ENCODE assay signal across 9 cellular contexts in the genomic region with DNA sequence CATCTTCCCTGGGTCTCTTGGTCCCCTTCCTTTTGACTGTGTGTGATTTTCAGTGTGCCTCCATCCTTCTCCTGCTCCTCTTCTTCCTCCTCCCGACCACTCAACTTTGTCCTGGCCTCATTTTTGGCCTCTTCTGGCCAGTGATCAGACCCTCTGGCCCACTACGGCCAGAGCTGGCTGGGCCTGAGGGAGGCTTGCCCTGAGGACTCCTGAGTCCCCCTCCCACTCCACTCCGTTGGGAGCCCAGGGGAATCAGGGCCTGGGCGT. TPM values are rescaled to one million over a fixed set of nuclear protein-coding genes. Genes with fewer than 3 reads are reported as not detected.
DNase-seq lines count a peak whose midpoint lies in the region; ATAC-seq, FAIRE-seq and TF ChIP-seq lines count a peak whose summit lies in the region.
"Had no signal": no experiment of that assay in that cellular context is flagged by ENCODE, and none has a peak within 500 bp of the region (broad histone marks: within the 10 kb centered on the region; RNA-seq: fewer than 3 reads in every experiment).

No MANE protein-coding gene starts in this region.

- H4K5ac ChIP-seq in H1 (ENCODE audit: insufficient read length, low read depth, low read length): peak overlapping the region; percentile 60

- H3K4me1 ChIP-seq in BLaER1 (peaks cover 92% of the 10 kb centered on the region), NT2/D1 (ENCODE audit: insufficient read depth, insufficient read length) (peaks cover 27% of the 10 kb centered on the region), H1 (replicated peaks in 1 of 4; ENCODE audit: control insufficient read depth in 3 of 4, insufficient read depth in 4 of 4, low read length in 3 of 4) (peaks cover 12 to 52% (median 37%) of the 10 kb centered on the region in 4 experiments), neural progenitor cell (peaks cover 53% of the 10 kb centered on the region)

- DNase-seq in NT2/D1 (ENCODE audit: low read depth, low spot score) (no peak), H1 (ENCODE audit: low read depth in 1 of 2, low spot score in 2 of 2) (no peak), neural progenitor cell (ENCODE audit: low spot score) (no peak), NCI-H2171 treated with DMSO at 0.1 percent for 48 hours (lab: John Stamatoyannopoulos, UW) (no peak), NCI-H187 (lab: John Stamatoyannopoulos, UW) (no peak)
- no peak for DNase-seq in activated CD4-positive, CD25-positive, alpha-beta regulatory T cell treated with anti-CD3 and anti-CD28 coated beads, Interleukin-2, amount 50 U/mL, for 72 hours

- peaks cover 38% of the 10 kb centered on the region for H3K23me2 ChIP-seq in H1 (ENCODE audit: low read depth, low read length)

- H3K27ac ChIP-seq in BLaER1: peak overlapping the region; percentile 85
- H3K27ac ChIP-seq in H1 (ENCODE audit: low read depth, low read length): peak overlapping the region; percentile 64
- peak overlapping the region; percentile 91 for H3K27ac ChIP-seq in neural progenitor cell

- H2BK12ac ChIP-seq in H1 (ENCODE audit: low read depth, low read length): peak overlapping the region; percentile 65

- no peak overlapping the region for H3K14ac ChIP-seq in H1 (ENCODE audit: insufficient read length)

- peaks cover 3% of the 10 kb centered on the region for H3K36me3 Mint-ChIP-seq in neural progenitor cell

- H3K79me1 ChIP-seq in H1 (ENCODE audit: low read depth, low read length): peaks cover 11% of the 10 kb centered on the region; the same call in 1 of the 2 replicates

- peak overlapping the region; percentile 97 for H3K4me3 Mint-ChIP-seq in neural progenitor cell

- H3K4me3 ChIP-seq in BLaER1: peak overlapping the region; percentile 73
- peak overlapping the region; percentile 55 for H3K4me3 ChIP-seq in NT2/D1 (ENCODE audit: insufficient read length, low read depth)
- peak overlapping the region; percentile 57 to 86 (median 80) for H3K4me3 ChIP-seq in H1 (ENCODE audit: extremely low read depth in 1 of 4, insufficient read depth in 2 of 4, low read depth in 3 of 4, low read length in 4 of 4)
- peak overlapping the region; percentile 74 for H3K4me3 ChIP-seq in neural progenitor cell

- peaks cover 33% of the 10 kb centered on the region for H4K20me1 ChIP-seq in BLaER1
- H4K20me1 ChIP-seq in H1 (replicated peaks in 1 of 2; ENCODE audit: control insufficient read depth in 1 of 2, insufficient read depth in 2 of 2, low read length in 2 of 2): peaks cover 0 to 11% of the 10 kb centered on the region in 2 experiments
- H4K20me1 ChIP-seq in neural progenitor cell (ENCODE audit: low read depth): peaks cover 48% of the 10 kb centered on the region

- H2AFZ ChIP-seq in H1 (ENCODE audit: low read length) (no peak overlapping the region), neural progenitor cell (replicated peaks) (no peak overlapping the region)

- peak overlapping the region; percentile 4 for H4K91ac ChIP-seq in H1 (replicated peaks; ENCODE audit: insufficient read length, low read length)

- peak overlapping the region; percentile 87; the same call in 1 of the 2 replicates for H2BK20ac ChIP-seq in H1 (ENCODE audit: low read length)

- POLR2A ChIA-PET in H1 (lab: Charles Lee; ENCODE audit: partially characterized antibody): interaction anchor here (1.0 to 19.5 kb wide), 15 partner anchors 10 to 289 kb away, joined by 3 to 452 read pairs (median 5); a partner anchor contains a TSS

- FAIRE-seq in H1 (lab: Jason Lieb, UNC): no peak

- H3K9ac ChIP-seq in BLaER1 (peak overlapping the region; percentile 81), NT2/D1 (ENCODE audit: insufficient read length, low read depth) (peak overlapping the region; percentile 90), H1 (replicated peaks in 1 of 4; ENCODE audit: extremely low read depth in 1 of 4, low read depth in 3 of 4, low read length in 3 of 4) (peak overlapping the region; percentile 55 to 69 (median 66)), neural progenitor cell (peak overlapping the region; percentile 77)

- no peaks in the 10 kb centered on the region for H3K9me3 Mint-ChIP-seq in neural progenitor cell

- peak overlapping the region; percentile 72 for H3K56ac ChIP-seq in H1 (replicated peaks; ENCODE audit: insufficient read length, low read depth, low read length)

- H3K27me3 ChIP-seq in BLaER1: no peaks in the 10 kb centered on the region
- H3K27me3 ChIP-seq in NT2/D1 (ENCODE audit: insufficient read depth, insufficient read length): no peaks in the 10 kb centered on the region
- no peaks in the 10 kb centered on the region for H3K27me3 ChIP-seq in H1 (replicated peaks in 1 of 4; ENCODE audit: control insufficient read depth in 3 of 4, extremely low read depth in 1 of 4, insufficient read depth in 3 of 4, low read length in 3 of 4)
- no peaks in the 10 kb centered on the region for H3K27me3 ChIP-seq in neural progenitor cell

- peaks cover 74% of the 10 kb centered on the region for H3K4me1 Mint-ChIP-seq in neural progenitor cell

- H4K8ac ChIP-seq in H1 (ENCODE audit: extremely low read depth, insufficient read depth, low read length): no peak overlapping the region

- H3K4me2 ChIP-seq in BLaER1 (peak overlapping the region; percentile 96), H1 (ENCODE audit: insufficient read depth in 1 of 2, low read depth in 2 of 2, low read length in 2 of 2) (peak overlapping the region; percentile 92 to 94), neural progenitor cell (peak overlapping the region; percentile 99)

- TF ChIP-seq RAD21 in H1 (IDR thresholded peaks at IDR 0.05 in 1 of 2, conservative IDR thresholded peaks at IDR 0.05 in 1 of 2; ENCODE audit: low read depth in 2 of 2, low read length in 2 of 2): no peak

- 0 out of 2 replicates have a peak overlapping the region, but pooled peaks have one; percentile 57 for H2AK5ac ChIP-seq in H1 (ENCODE audit: low read depth, low read length)

- H3K36me3 ChIP-seq in BLaER1: peaks cover under 1% of the 10 kb centered on the region; the same call in 1 of the 2 replicates
- H3K36me3 ChIP-seq in NT2/D1 (ENCODE audit: insufficient read depth, insufficient read length, low read length): peaks cover 5% of the 10 kb centered on the region
- no peaks in the 10 kb centered on the region for H3K36me3 ChIP-seq in H1 (ENCODE audit: control insufficient read depth in 2 of 4, insufficient read depth in 4 of 4, low read length in 3 of 4)
- peaks cover 4% of the 10 kb centered on the region for H3K36me3 ChIP-seq in neural progenitor cell

- TF ChIP-seq CTCF in H1 (IDR thresholded peaks at IDR 0.05; ENCODE audit: control extremely low read depth in 1 of 3, insufficient read depth in 1 of 3, low read depth in 1 of 3, low read length in 3 of 3): no peak
- TF ChIP-seq CTCF in neural progenitor cell (IDR thresholded peaks at IDR 0.05): no peak

- TF ChIP-seq EP300 in H1 (IDR thresholded peaks at IDR 0.05; ENCODE audit: borderline replicate concordance in 1 of 2, low read depth in 2 of 2, low read length in 2 of 2): no peak

- H3K4ac ChIP-seq in H1 (replicated peaks; ENCODE audit: insufficient read length, low read depth, low read length): peak overlapping the region; percentile 91

- no peak for ATAC-seq in HG03354 (IDR thresholded peaks at IDR 0.05; ENCODE audit: poor library complexity, severe bottlenecking, unreplicated experiment)

- TF ChIP-seq POLR2A in H1 (IDR thresholded peaks at IDR 0.05; ENCODE audit: control extremely low read depth in 1 of 2, low read depth in 2 of 2, low read length in 2 of 2): no peak; a peak in 1 of 3 replicates

- no peaks in the 10 kb centered on the region for H3K9me3 ChIP-seq in BLaER1
- H3K9me3 ChIP-seq in NT2/D1 (ENCODE audit: insufficient read depth, low read length): no peaks in the 10 kb centered on the region
- no peaks in the 10 kb centered on the region for H3K9me3 ChIP-seq in H1 (ENCODE audit: insufficient read depth in 2 of 2, low read depth in 1 of 2, low read length in 1 of 2)
- H3K9me3 ChIP-seq in neural progenitor cell (ENCODE audit: low read depth): no peaks in the 10 kb centered on the region

- peak overlapping the region; percentile 96 for H2BK5ac ChIP-seq in H1 (ENCODE audit: low read depth, low read length)

- no peak overlapping the region for H3K23ac ChIP-seq in H1 (ENCODE audit: insufficient read length)

- H3F3A ChIP-seq in neural progenitor cell (ENCODE audit: low read depth): peaks cover 81% of the 10 kb centered on the region

- H3K27me3 Mint-ChIP-seq in neural progenitor cell (ENCODE audit: insufficient read depth, low read depth): peaks cover 16% of the 10 kb centered on the region

- 16% methylated on average over 4 of the region's 4 CpGs; no CpG with 5 or more reads in 1 of the 2 experiments for WGBS in H1 (ENCODE audit: extremely low coverage in 1 of 2, insufficient coverage in 1 of 2, insufficient read length in 1 of 2, insufficient replicate concordance in 2 of 2, low coverage in 1 of 2, low lambda C conversion rate in 2 of 2, missing lambda C conversion rate in 1 of 2), 2 experiments

- CTCF ChIA-PET in H1 (lab: Charles Lee; ENCODE audit: partially characterized antibody): interaction anchor here (1.0 to 29.0 kb wide), 11 partner anchors 8 to 204 kb away, joined by 3 to 610 read pairs (median 13); a partner anchor contains a TSS

- peak overlapping the region; percentile 98 for H3K27ac Mint-ChIP-seq in neural progenitor cell

- peak overlapping the region; percentile 63 for H3K18ac ChIP-seq in H1 (ENCODE audit: extremely low read depth, low read length)

- H2BK120ac ChIP-seq in H1 (replicated peaks; ENCODE audit: low read depth, low read length): peak overlapping the region; percentile 2

- peak overlapping the region; percentile 24; the same call in 1 of the 2 replicates for H2BK15ac ChIP-seq in H1 (ENCODE audit: low read length)

- peaks cover 5 to 57% of the 10 kb centered on the region in 2 experiments for H3K79me2 ChIP-seq in H1 (ENCODE audit: control insufficient read depth in 1 of 2, insufficient read depth in 2 of 2, low read length in 2 of 2)
- H3K79me2 ChIP-seq in neural progenitor cell (ENCODE audit: low read depth): peaks cover 76% of the 10 kb centered on the region

RNA-seq across cellular contexts. Expression of a gene that starts 0.9 kb away (rescaled TPM):
- 181 and 182 TPM in 2 replicates for total RNA-seq in H1 (2021; fragmentation: NEBNext Ultra II Directional; extraction: Animal tissue kit (Norgen Biotek cat#: 25700))
- 99.4 and 134 TPM in 2 replicates for polyA plus RNA-seq in H1 (2011; rRNA removed)
- 110 TPM for polyA plus RNA-seq in H1 (2011; cell fraction: cytosol; rRNA removed)
- 240 TPM for polyA plus RNA-seq in H1 (2011; cell fraction: nucleus; rRNA removed)
- polyA plus RNA-seq in H1 (2012, experiment 1 of 2): 139 to 201 TPM (median 179 TPM) in 4 replicates
- 146 TPM for polyA plus RNA-seq in H1 (2012, experiment 2 of 2)
- 128 TPM for polyA plus RNA-seq in H1 (2013, experiment 1 of 2)
- polyA plus RNA-seq in H1 (2013, experiment 2 of 2): 135 TPM
- polyA minus RNA-seq in H1 (2011; rRNA and poly(A)+ RNA removed): 116 and 120 TPM in 2 replicates
- 196 TPM for polyA minus RNA-seq in H1 (2011; cell fraction: cytosol; rRNA and poly(A)+ RNA removed)
- polyA minus RNA-seq in H1 (2011; cell fraction: nucleus; rRNA and poly(A)+ RNA removed): 121 TPM
- 85.3 and 234 TPM in 2 replicates for total RNA-seq in neural progenitor cell (ENCODE audit: low replicate concordance)

RNA-seq across cellular contexts. Expression of a gene that starts 24.6 kb away (rescaled TPM):
- 49.5 and 53.4 TPM in 2 replicates for total RNA-seq in H1 (2021; fragmentation: NEBNext Ultra II Directional; extraction: Animal tissue kit (Norgen Biotek cat#: 25700))
- polyA plus RNA-seq in H1 (2011; rRNA removed): 42.3 and 46.2 TPM in 2 replicates
- polyA plus RNA-seq in H1 (2011; cell fraction: cytosol; rRNA removed): 42.7 TPM
- 147 TPM for polyA plus RNA-seq in H1 (2011; cell fraction: nucleus; rRNA removed)
- 36.6 to 48.0 TPM (median 43.7 TPM) in 4 replicates for polyA plus RNA-seq in H1 (2012, experiment 1 of 2)
- polyA plus RNA-seq in H1 (2012, experiment 2 of 2): 81.6 TPM
- polyA plus RNA-seq in H1 (2013, experiment 1 of 2): 42.6 TPM
- 40.8 TPM for polyA plus RNA-seq in H1 (2013, experiment 2 of 2)
- 27.0 and 29.0 TPM in 2 replicates for polyA minus RNA-seq in H1 (2011; rRNA and poly(A)+ RNA removed)
- polyA minus RNA-seq in H1 (2011; cell fraction: cytosol; rRNA and poly(A)+ RNA removed): 13.8 TPM
- 39.6 TPM for polyA minus RNA-seq in H1 (2011; cell fraction: nucleus; rRNA and poly(A)+ RNA removed)
- 29.2 and 50.0 TPM in 2 replicates for total RNA-seq in neural progenitor cell (ENCODE audit: low replicate concordance)

RNA-seq across cellular contexts. Expression of a gene that starts 30.6 kb away (rescaled TPM):
- total RNA-seq in H1 (2021; fragmentation: NEBNext Ultra II Directional; extraction: Animal tissue kit (Norgen Biotek cat#: 25700)): 41.2 and 47.7 TPM in 2 replicates
- 26.8 and 34.8 TPM in 2 replicates for polyA plus RNA-seq in H1 (2011; rRNA removed)
- 36.0 TPM for polyA plus RNA-seq in H1 (2011; cell fraction: cytosol; rRNA removed)
- 180 TPM for polyA plus RNA-seq in H1 (2011; cell fraction: nucleus; rRNA removed)
- 20.8 to 48.2 TPM (median 43.6 TPM) in 4 replicates for polyA plus RNA-seq in H1 (2012, experiment 1 of 2)
- polyA plus RNA-seq in H1 (2012, experiment 2 of 2): 31.4 TPM
- 25.2 TPM for polyA plus RNA-seq in H1 (2013, experiment 1 of 2)
- 23.4 TPM for polyA plus RNA-seq in H1 (2013, experiment 2 of 2)
- 34.0 and 41.2 TPM in 2 replicates for polyA minus RNA-seq in H1 (2011; rRNA and poly(A)+ RNA removed)
- polyA minus RNA-seq in H1 (2011; cell fraction: cytosol; rRNA and poly(A)+ RNA removed): 25.2 TPM
- 32.4 TPM for polyA minus RNA-seq in H1 (2011; cell fraction: nucleus; rRNA and poly(A)+ RNA removed)
- 21.5 and 64.6 TPM in 2 replicates for total RNA-seq in neural progenitor cell (ENCODE audit: low replicate concordance)

RNA-seq across cellular contexts. Expression of a gene that starts 48.6 kb away (rescaled TPM):
- total RNA-seq in H1 (2021; fragmentation: NEBNext Ultra II Directional; extraction: Animal tissue kit (Norgen Biotek cat#: 25700)): not detected in 2 replicates
- not detected in 2 replicates for polyA plus RNA-seq in H1 (2011; rRNA removed)
- not detected for polyA plus RNA-seq in H1 (2011; cell fraction: cytosol; rRNA removed)
- polyA plus RNA-seq in H1 (2011; cell fraction: nucleus; rRNA removed): not detected
- not detected in 4 replicates for polyA plus RNA-seq in H1 (2012, experiment 1 of 2)
- polyA plus RNA-seq in H1 (2012, experiment 2 of 2): not detected
- polyA plus RNA-seq in H1 (2013, experiment 1 of 2): not detected
- not detected for polyA plus RNA-seq in H1 (2013, experiment 2 of 2)
- not detected in 2 replicates for polyA minus RNA-seq in H1 (2011; rRNA and poly(A)+ RNA removed)
- polyA minus RNA-seq in H1 (2011; cell fraction: cytosol; rRNA and poly(A)+ RNA removed): not detected
- not detected for polyA minus RNA-seq in H1 (2011; cell fraction: nucleus; rRNA and poly(A)+ RNA removed)
- not detected in 2 replicates for total RNA-seq in neural progenitor cell (ENCODE audit: low replicate concordance)
- total RNA-seq: SK-MEL-5 had no signal

RNA-seq across cellular contexts. Expression of a gene that starts 57.4 kb away (rescaled TPM):
- 0.08 and 0.37 TPM in 2 replicates for total RNA-seq in H1 (2021; fragmentation: NEBNext Ultra II Directional; extraction: Animal tissue kit (Norgen Biotek cat#: 25700))
- 0.15 and 0.22 TPM in 2 replicates for polyA plus RNA-seq in H1 (2011; rRNA removed)
- 0.18 TPM for polyA plus RNA-seq in H1 (2011; cell fraction: cytosol; rRNA removed)
- polyA plus RNA-seq in H1 (2011; cell fraction: nucleus; rRNA removed): 0.41 TPM
- polyA plus RNA-seq in H1 (2012, experiment 1 of 2): 0.19 to 0.34 TPM (median 0.26 TPM) in 4 replicates
- not detected for polyA plus RNA-seq in H1 (2012, experiment 2 of 2)
- polyA plus RNA-seq in H1 (2013, experiment 1 of 2): 0.59 TPM
- 0.50 TPM for polyA plus RNA-seq in H1 (2013, experiment 2 of 2)
- polyA minus RNA-seq in H1 (2011; rRNA and poly(A)+ RNA removed): 0.10 and 0.13 TPM in 2 replicates
- polyA minus RNA-seq in H1 (2011; cell fraction: cytosol; rRNA and poly(A)+ RNA removed): not detected
- not detected for polyA minus RNA-seq in H1 (2011; cell fraction: nucleus; rRNA and poly(A)+ RNA removed)
- 0.03 TPM in 1 of 2 replicates, not detected in the other for total RNA-seq in neural progenitor cell (ENCODE audit: low replicate concordance)
- total RNA-seq: SK-MEL-5 had no signal
